18 cellular contexts compared by ENCODE assay signal in genomic region chr1:59329412-59330053, GRCh38. TPM values are rescaled to one million over a fixed set of nuclear protein-coding genes. Genes with fewer than 3 reads are reported as not detected.
DNase-seq lines count a peak whose midpoint lies in the region; FAIRE-seq and TF ChIP-seq lines count a peak whose summit lies in the region.
"Had no signal": no experiment of that assay in that cellular context is flagged by ENCODE, and none has a peak within 500 bp of the region (broad histone marks: within the 10 kb centered on the region; RNA-seq: fewer than 3 reads in every experiment).

No MANE protein-coding gene starts in this region.

- H3K79me2 ChIP-seq in keratinocyte (ENCODE audit: control insufficient read depth, insufficient read depth, low read length): no peaks in the 10 kb centered on the region

- FAIRE-seq in bronchial epithelial cell (lab: Jason Lieb, UNC) (peak; percentile 79), keratinocyte (lab: Jason Lieb, UNC) (peak; percentile 97)
- FAIRE-seq: G401.6 had no signal

- TF ChIP-seq POLR2A in transverse colon (IDR thresholded peaks at IDR 0.05): no peak

- H3K36me3 ChIP-seq in bronchial epithelial cell (ENCODE audit: control insufficient read depth, insufficient read depth, low read length) (no peaks in the 10 kb centered on the region), keratinocyte (ENCODE audit: control insufficient read depth in 2 of 2, extremely low read depth in 1 of 2, insufficient read depth in 2 of 2, low read length in 2 of 2) (no peaks in the 10 kb centered on the region), transverse colon (no peaks in the 10 kb centered on the region)

- peak overlapping the region; percentile 20 for H2AFZ ChIP-seq in keratinocyte (ENCODE audit: control insufficient read depth, low read length)

- dilution Hi-C loops in keratinocyte (cut with MboI; ENCODE audit: extremely low pct_ligation_motif_present, low sequenced_read_pairs): no loop called here

- no peak for TF ChIP-seq CTCF in bronchial epithelial cell (IDR thresholded peaks at IDR 0.05; ENCODE audit: insufficient read depth, low read length, severe bottlenecking)
- no peak for TF ChIP-seq CTCF in keratinocyte (optimal IDR thresholded peaks at IDR 0.05 in 1 of 3, IDR thresholded peaks at IDR 0.05 in 1 of 3, conservative IDR thresholded peaks at IDR 0.05 in 1 of 3; ENCODE audit: extremely low read depth in 1 of 3, insufficient read depth in 2 of 3, low read length in 3 of 3)
- no peak for TF ChIP-seq CTCF in transverse colon (IDR thresholded peaks at IDR 0.05)

- H3K9ac ChIP-seq in keratinocyte (ENCODE audit: control insufficient read depth, extremely low read depth, insufficient read depth, low read length): no peak overlapping the region

- peak overlapping the region; percentile 41 for H3K4me2 ChIP-seq in keratinocyte (ENCODE audit: control insufficient read depth, extremely low read depth, insufficient read depth, low read depth, low read length)

- intact Hi-C loops in transverse colon (cut with DNase I; ENCODE audit: low total_unique reads): no loop called here

- H3K9me1 ChIP-seq in keratinocyte (ENCODE audit: control insufficient read depth, extremely low read depth, insufficient read depth, low read length): no peaks in the 10 kb centered on the region

- peak overlapping the region; percentile 41 for H3K27ac ChIP-seq in keratinocyte (ENCODE audit: control insufficient read depth, insufficient read depth, low read length)
- H3K27ac ChIP-seq in transverse colon: no peak overlapping the region

- DNase-seq in NOMO-1 treated with DMSO at 0.1 percent for 48 hours (lab: John Stamatoyannopoulos, UW; ENCODE audit: unreplicated experiment): peak; percentile 48
- DNase-seq in NOMO-1 treated with dmso at 0.1 percent for 144 hours (lab: John Stamatoyannopoulos, UW; ENCODE audit: unreplicated experiment): no peak
- peak; percentile 87 for DNase-seq in bronchial epithelial cell (ENCODE audit: low read depth)
- DNase-seq in keratinocyte (ENCODE audit: low read depth, low spot score): peak; percentile 60
- no peak for DNase-seq in transverse colon
- DNase-seq in CD1c-positive myeloid dendritic cell (ENCODE audit: extremely low spot score): no peak
- DNase-seq in activated CD4-positive, alpha-beta T cell treated with anti-CD3 and anti-CD28 coated beads for 48 hours: no peak
- no peak for DNase-seq in dermis blood vessel endothelial cell
- DNase-seq: 8988T, COR-L47, HCEC 1CT, NCI-H1105 treated with DMSO at 0.1 percent for 48 hours, NCI-H1694, NCI-H2081 treated with DMSO at 0.1 percent for 48 hours, NCI-H748 treated with DMSO at 0.1 percent for 48 hours, PC-3, RPMI8226 had no signal

- no peaks in the 10 kb centered on the region for H4K20me1 ChIP-seq in keratinocyte (ENCODE audit: control insufficient read depth, extremely low read depth, insufficient read depth, low read length)

- no peaks in the 10 kb centered on the region for H3K27me3 ChIP-seq in bronchial epithelial cell (ENCODE audit: control insufficient read depth, insufficient read depth, low read length)
- H3K27me3 ChIP-seq in keratinocyte (ENCODE audit: control insufficient read depth, extremely low read depth, insufficient read depth, low read length): no peaks in the 10 kb centered on the region
- H3K27me3 ChIP-seq in transverse colon: no peaks in the 10 kb centered on the region

- 95 to 100% methylated on average over 2 to 4 of the region's 4 CpGs for WGBS in transverse colon (ENCODE audit: low coverage in 1 of 2), 2 donors

- peaks cover 34% of the 10 kb centered on the region for H3K4me1 ChIP-seq in keratinocyte (ENCODE audit: control insufficient read depth, extremely low read depth, insufficient read depth, low read length)
- no peaks in the 10 kb centered on the region for H3K4me1 ChIP-seq in transverse colon

- in situ Hi-C loops in transverse colon (cut with MboI; ENCODE audit: low pct_ligation_motif_present in 1 of 4, low pct_unique_long_range_greater_than_20kb in 1 of 4, low sequenced_read_pairs in 3 of 4): no loop called here

- TF ChIP-seq EP300 in transverse colon (IDR thresholded peaks at IDR 0.05; ENCODE audit: low read depth): no peak

- H3K9me3 ChIP-seq in keratinocyte (ENCODE audit: control insufficient read depth, low read depth, low read length) (no peaks in the 10 kb centered on the region), transverse colon (no peaks in the 10 kb centered on the region)

- H3K4me3 ChIP-seq in bronchial epithelial cell (ENCODE audit: low read depth, low read length) (no peak overlapping the region), keratinocyte (ENCODE audit: control insufficient read depth in 2 of 3, extremely low read depth in 1 of 3, insufficient read depth in 2 of 3, low read depth in 1 of 3, low read length in 3 of 3) (no peak overlapping the region), transverse colon (no peak overlapping the region)

RNA-seq across cellular contexts. Expression of gene FGGY, which starts 32.6 kb away (rescaled TPM):
- total RNA-seq in bronchial epithelial cell (20.0 and 35.1 TPM in 2 replicates), transverse colon (10 to 100 TPM; 18.2 to 97.7 (median 27.1) TPM), dermis blood vessel endothelial cell (6.5 and 7.3 TPM in 2 replicates)
- polyA plus RNA-seq in keratinocyte: 12.2 to 20.3 TPM (median 16.6 TPM) in 3 replicates
- polyA plus RNA-seq in keratinocyte (2011; ENCODE audit: low read depth): 10.4 TPM
- 14.8 and 16.8 TPM in 2 replicates for polyA plus RNA-seq in keratinocyte (2011; cell fraction: cytosol; rRNA removed)
- 11.8 and 14.6 TPM in 2 replicates for polyA plus RNA-seq in keratinocyte (2011; cell fraction: nucleus; rRNA removed)
- 9.4 and 14.2 TPM in 2 replicates for polyA plus RNA-seq in keratinocyte (2012; ENCODE audit: low replicate concordance)
- 14.1 to 39.4 TPM (median 28.0 TPM) in 3 replicates for polyA minus RNA-seq in keratinocyte
- 29.2 TPM for polyA minus RNA-seq in keratinocyte (2011; cell fraction: cytosol; rRNA and poly(A)+ RNA removed)
- polyA minus RNA-seq in keratinocyte (2011; cell fraction: nucleus; rRNA and poly(A)+ RNA removed): 15.9 and 33.3 TPM in 2 replicates

Comparison
In these comparisons a context has a peak if more than half of its experiments do, and no peak if none do; other contexts are left out.
1. DNase-seq: peak in NOMO-1 treated with DMSO at 0.1 percent for 48 hours (single experiment), bronchial epithelial cell (single experiment) and keratinocyte (single experiment); none in NOMO-1 treated with dmso at 0.1 percent for 144 hours (single experiment), transverse colon (single experiment), CD1c-positive myeloid dendritic cell (single experiment), activated CD4-positive, alpha-beta T cell treated with anti-CD3 and anti-CD28 coated beads for 48 hours (single experiment) and dermis blood vessel endothelial cell (single experiment).